24 cellular contexts compared by ENCODE assay signal in the genomic region with DNA sequence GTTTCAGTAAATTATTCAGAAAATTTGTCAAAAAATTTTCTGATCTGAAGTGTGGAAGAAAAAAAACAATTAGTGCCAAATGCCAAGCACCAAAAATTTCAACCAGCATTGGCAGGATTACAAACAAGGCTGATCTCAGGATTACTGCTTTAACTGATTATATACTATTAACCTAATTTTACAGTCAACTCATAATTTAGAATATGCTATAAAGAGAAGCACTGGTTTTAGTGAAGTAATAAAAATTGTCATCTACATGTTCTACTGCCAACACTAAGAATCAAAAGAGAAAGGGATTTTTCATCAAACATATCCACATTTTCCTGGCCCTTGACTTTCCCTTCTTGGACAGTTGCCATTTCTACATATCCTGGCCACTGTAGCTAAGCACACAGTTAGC. TPM values are rescaled to one million over a fixed set of nuclear protein-coding genes. Genes with fewer than 3 reads are reported as not detected.
DNase-seq lines count a peak whose midpoint lies in the region; ATAC-seq and TF ChIP-seq lines count a peak whose summit lies in the region.
"Had no signal": no experiment of that assay in that cellular context is flagged by ENCODE, and none has a peak within 500 bp of the region (broad histone marks: within the 10 kb centered on the region; RNA-seq: fewer than 3 reads in every experiment).

No MANE protein-coding gene starts in this region.

- POLR2A ChIA-PET in SK-N-SH (lab: Yijun Ruan, JAX): no interaction called here

- TF ChIP-seq CTCF in SK-N-SH (IDR thresholded peaks at IDR 0.05): no peak
- TF ChIP-seq CTCF in smooth muscle cell (IDR thresholded peaks at IDR 0.05; ENCODE audit: borderline replicate concordance, insufficient read depth, poor library complexity, severe bottlenecking): no peak

- H3K9me3 ChIP-seq in SK-N-SH (no peaks in the 10 kb centered on the region), smooth muscle cell (replicated peaks; ENCODE audit: low read depth) (no peaks in the 10 kb centered on the region)
- H3K9me3 ChIP-seq: HAP-1, prostate gland, thyroid gland had no signal

- no peaks in the 10 kb centered on the region for H3K4me1 ChIP-seq in SK-N-SH (ENCODE audit: control insufficient read depth in 1 of 2, insufficient read depth in 2 of 2, low read depth in 1 of 2, low read length in 1 of 2)
- H3K4me1 ChIP-seq in smooth muscle cell (ENCODE audit: low read depth): no peaks in the 10 kb centered on the region
- H3K4me1 ChIP-seq: HAP-1, prostate gland had no signal

- H3K9ac ChIP-seq in SK-N-SH (no peak overlapping the region), smooth muscle cell (ENCODE audit: low read depth) (no peak overlapping the region)

- no peak for TF ChIP-seq RAD21 in SK-N-SH (IDR thresholded peaks at IDR 0.05; ENCODE audit: low read length)

- TF ChIP-seq EP300 in SK-N-SH (IDR thresholded peaks at IDR 0.05; ENCODE audit: borderline replicate concordance in 1 of 2, low read depth in 1 of 2, low read length in 1 of 2): no peak

- peak; percentile 43; the same call in 1 of the 3 replicates for ATAC-seq in SK-N-SH treated with all-trans-retinoic acid at 6 μM for 48 hours

- H3K27ac ChIP-seq in SK-N-SH (ENCODE audit: low read depth in 2 of 2, low read length in 1 of 2) (no peak overlapping the region), smooth muscle cell (ENCODE audit: low read depth) (no peak overlapping the region)
- H3K27ac ChIP-seq: HL-60, prostate gland, thyroid gland, WERI-Rb-1 had no signal

- no peaks in the 10 kb centered on the region for H3K9me2 ChIP-seq in SK-N-SH

- H3K36me3 ChIP-seq in SK-N-SH (replicated peaks in 1 of 2; ENCODE audit: control insufficient read depth in 1 of 2, insufficient read depth in 2 of 2, low read length in 1 of 2): peaks cover 3 to 12% of the 10 kb centered on the region in 2 experiments
- no peaks in the 10 kb centered on the region for H3K36me3 ChIP-seq in smooth muscle cell (ENCODE audit: low read depth)
- H3K36me3 ChIP-seq: prostate gland, thyroid gland, WERI-Rb-1 had no signal

- H3F3A ChIP-seq in SK-N-SH (replicated peaks; ENCODE audit: insufficient read depth): peaks cover 5% of the 10 kb centered on the region
- no peaks in the 10 kb centered on the region for H3F3A ChIP-seq in smooth muscle cell (ENCODE audit: low read depth)

- H3K4me2 ChIP-seq in SK-N-SH: no peak overlapping the region
- no peak overlapping the region for H3K4me2 ChIP-seq in smooth muscle cell

- CTCF ChIA-PET in SK-N-SH (lab: Yijun Ruan, JAX): no interaction called here

- DNase-seq in SK-N-SH (no peak), astrocyte of the hippocampus (ENCODE audit: low read depth, low spot score) (peak; percentile 7), fibroblast of peridontal ligament (ENCODE audit: extremely low read depth) (peak; percentile 39), stromal cell of bone marrow (ENCODE audit: low read depth) (peak; percentile 2), smooth muscle cell (lab: John Stamatoyannopoulos, UW; ENCODE audit: unreplicated experiment) (no peak), NCI-H2107 (lab: John Stamatoyannopoulos, UW) (no peak), globus pallidus (ENCODE audit: low spot score) (no peak)
- DNase-seq: activated CD4-positive, alpha-beta T cell treated with anti-CD3 and anti-CD28 coated beads, Interleukin-2, amount 10 ng/mL, durations not matched to agents 24 days and 14 days; activated naive CD4-positive, alpha-beta T cell treated with Interleukin-2 at 50 U/mL for 16 hours; activated T-cell treated with anti-CD3 and anti-CD28 coated beads, Interleukin-2, amount 50 U/mL, for 48 hours; C1 segment of cervical spinal cord; Calu3; hippocampal formation; islet precursor cell; NCI-H1048; NCI-H187 treated with DMSO at 0.1 percent for 48 hours; NCI-H526; T-helper 9 cell; thyroid gland; WERI-Rb-1 had no signal

- H3K27me3 ChIP-seq in SK-N-SH (ENCODE audit: insufficient read depth) (no peaks in the 10 kb centered on the region), smooth muscle cell (ENCODE audit: low read depth) (no peaks in the 10 kb centered on the region)
- H3K27me3 ChIP-seq: thyroid gland had no signal

- H2AFZ ChIP-seq in SK-N-SH (ENCODE audit: low read depth): no peak overlapping the region
- H2AFZ ChIP-seq in smooth muscle cell (ENCODE audit: low read depth): no peak overlapping the region

- no peak overlapping the region for H3K4me3 ChIP-seq in SK-N-SH (ENCODE audit: low read depth in 2 of 2, low read length in 1 of 2)
- no peak overlapping the region for H3K4me3 ChIP-seq in smooth muscle cell
- H3K4me3 ChIP-seq: HAP-1, prostate gland, thyroid gland had no signal

- H4K20me1 ChIP-seq in SK-N-SH (ENCODE audit: insufficient read depth): no peaks in the 10 kb centered on the region; the same call in 1 of the 2 replicates
- H4K20me1 ChIP-seq in smooth muscle cell (ENCODE audit: low read depth): peaks cover 9% of the 10 kb centered on the region

- H3K79me2 ChIP-seq in SK-N-SH (ENCODE audit: insufficient read depth) (peaks cover 3% of the 10 kb centered on the region), smooth muscle cell (ENCODE audit: low read depth) (peaks cover 5% of the 10 kb centered on the region)

TF ChIP-seq in SK-N-SH treated with all-trans-retinoic acid at 6 μM for 48 hours, 23 proteins besides CTCF, POLR2A, EP300 and RAD21 (continues in another document):
- TF ChIP-seq TCF4 (CRISPR knock-in tag; IDR thresholded peaks at IDR 0.05; ENCODE audit: borderline replicate concordance): no peak
- no peak for TF ChIP-seq ZNF70 (CRISPR knock-in tag; IDR thresholded peaks at IDR 0.05)
- no peak for TF ChIP-seq BACH2 (CRISPR knock-in tag; IDR thresholded peaks at IDR 0.05; ENCODE audit: borderline replicate concordance)
- TF ChIP-seq POU6F1 (CRISPR knock-in tag; IDR thresholded peaks at IDR 0.05; ENCODE audit: borderline replicate concordance, low read depth): no peak
- TF ChIP-seq PPARA (CRISPR knock-in tag; IDR thresholded peaks at IDR 0.05; ENCODE audit: borderline replicate concordance): no peak
- no peak for TF ChIP-seq CSDC2 (CRISPR knock-in tag; IDR thresholded peaks at IDR 0.05)
- no peak for TF ChIP-seq GLIS3 (CRISPR knock-in tag; IDR thresholded peaks at IDR 0.05)
- TF ChIP-seq ZNF565 (CRISPR knock-in tag; conservative IDR thresholded peaks at IDR 0.05; ENCODE audit: low read depth): no peak

TF ChIP-seq in SK-N-SH, 30 proteins besides CTCF, POLR2A, EP300 and RAD21:
- no peak for TF ChIP-seq USF2 (IDR thresholded peaks at IDR 0.05; ENCODE audit: borderline replicate concordance, low read depth, low read length)
TF ChIP-seq in SK-N-SH: peak in this region for 0.

RNA-seq across cellular contexts. Expression of gene THOC2, which starts 33.9 kb away (rescaled TPM):
- polyA plus RNA-seq in SK-N-SH (2012; rRNA removed) (26.7 and 40.2 TPM in 2 replicates), smooth muscle cell (56.8 and 66.0 TPM in 2 replicates)
- polyA plus RNA-seq in SK-N-SH (2012; cell fraction: cytosol; rRNA removed): 29.6 and 34.4 TPM in 2 replicates
- 51.5 and 110 TPM in 2 replicates for polyA plus RNA-seq in SK-N-SH (2012; cell fraction: nucleus; rRNA removed)
- total RNA-seq in smooth muscle cell: 113 and 115 TPM in 2 replicates

Comparison
In these comparisons a context has a peak if more than half of its experiments do, and no peak if none do; other contexts are left out.
1. DNase-seq: peak in astrocyte of the hippocampus (single experiment), fibroblast of peridontal ligament (single experiment) and stromal cell of bone marrow (single experiment); none in SK-N-SH (single experiment), smooth muscle cell (single experiment), NCI-H2107 (single experiment) and globus pallidus (single experiment).